26 cellular contexts compared by ENCODE assay signal in the genomic region with DNA sequence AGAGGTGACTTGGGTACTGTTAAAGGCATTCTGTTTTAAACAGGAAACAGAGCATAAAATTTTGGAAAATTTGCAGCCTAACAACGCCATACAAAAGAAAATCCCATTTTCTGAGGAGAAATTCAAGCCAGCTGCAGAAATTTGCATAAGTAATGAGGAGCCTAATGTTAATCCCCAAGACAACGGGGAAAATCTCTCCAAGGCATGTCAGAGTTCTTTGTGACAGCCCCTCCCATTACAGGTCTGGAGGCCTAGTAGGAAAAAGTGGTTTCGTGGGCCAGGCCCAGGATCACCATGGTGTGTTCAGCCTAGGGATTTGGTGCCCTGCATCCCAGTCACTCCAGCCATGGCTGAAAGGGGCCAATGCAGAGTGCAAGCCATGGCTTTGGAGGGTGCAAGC.
"Had no signal": no experiment of that assay in that cellular context is flagged by ENCODE, and none has a peak within 500 bp of the region (broad histone marks: within the 10 kb centered on the region; RNA-seq: fewer than 3 reads in every experiment).

No MANE protein-coding gene starts in this region.

- H3K4me1 Mint-ChIP-seq: naive thymus-derived CD4-positive, alpha-beta T cell; nephron; stimulated activated naive B cell treated with anti-CD40 and anti-IgM and Interleukin-4, amounts not matched to agents 10 μg/mL and 1 μg/mL and 100 μg/mL, for 72 hours had no signal

- H3K36me3 ChIP-seq: colonic mucosa, gastrocnemius medialis, heart right ventricle, ovary, right lobe of liver, thoracic aorta, tibial nerve, upper lobe of left lung had no signal

- H3K4me1 ChIP-seq: colonic mucosa, gastrocnemius medialis, heart right ventricle, right lobe of liver, tibial nerve had no signal

- H3K9me3 Mint-ChIP-seq: endodermal cell had no signal

- H3K4me3 ChIP-seq: colonic mucosa, gastrocnemius medialis, heart right ventricle, lung, ovary, right lobe of liver, thoracic aorta, tibial nerve, upper lobe of left lung had no signal

- H3K27ac ChIP-seq: colonic mucosa, epithelial cell of prostate, gastrocnemius medialis, heart right ventricle, ovary, right lobe of liver, thoracic aorta, tibial nerve, upper lobe of left lung had no signal

- H3K9me3 ChIP-seq: colonic mucosa, gastrocnemius medialis, ovary, right lobe of liver, thoracic aorta, tibial nerve, upper lobe of left lung had no signal

- H3K36me3 Mint-ChIP-seq: mesothelial cell of epicardium; naive thymus-derived CD4-positive, alpha-beta T cell; stimulated activated naive B cell treated with anti-CD40 and anti-IgM and Interleukin-4, amounts not matched to agents 10 μg/mL and 1 μg/mL and 100 μg/mL, for 72 hours had no signal

- DNase-seq: colonic mucosa; effector CD8-positive, alpha-beta T cell; endodermal cell; foreskin fibroblast; gastrocnemius medialis; glutamatergic neuron; heart right ventricle; left ventricle myocardium superior; mesenchymal stem cell; naive thymus-derived CD4-positive, alpha-beta T cell; occipital lobe; ovary; right lobe of liver; small intestine; stimulated activated CD4-positive, alpha-beta T cell treated with anti-CD3 and anti-CD28 coated beads, Interleukin-15, amount 100 ng/mL, for 24 hours; stimulated activated CD4-positive, alpha-beta T cell treated with anti-CD3 and anti-CD28 coated beads, Interleukin-2, amount 100 ng/mL, for 48 hours; stimulated activated naive B cell treated with anti-CD40 and anti-IgM and Interleukin-4, amounts not matched to agents 10 μg/mL and 1 μg/mL and 100 μg/mL, for 72 hours; upper lobe of left lung had no signal

- H3K27me3 Mint-ChIP-seq: dendritic cell treated with granulocyte-macrophage colony-stimulating factor and Interleukin-4, amounts not matched to agents 40 ng/mL and 50 ng/mL, for 4 days; naive thymus-derived CD4-positive, alpha-beta T cell; stimulated activated naive B cell treated with anti-CD40 and anti-IgM and Interleukin-4, amounts not matched to agents 10 μg/mL and 1 μg/mL and 100 μg/mL, for 72 hours; stimulated activated naive CD8-positive, alpha-beta T cell treated with anti-CD3 and anti-CD28 coated beads, Interleukin-15, Interleukin-2, amounts not matched to agents 100 ng/mL and 50 ng/mL, for 24 hours had no signal

- H3K27ac Mint-ChIP-seq: dendritic cell treated with granulocyte-macrophage colony-stimulating factor and Interleukin-4, amounts not matched to agents 40 ng/mL and 50 ng/mL, for 4 days; endodermal cell; mesothelial cell of epicardium; naive thymus-derived CD4-positive, alpha-beta T cell; nephron; stimulated activated naive B cell treated with anti-CD40 and anti-IgM and Interleukin-4, amounts not matched to agents 10 μg/mL and 1 μg/mL and 100 μg/mL, for 72 hours; stimulated activated naive CD8-positive, alpha-beta T cell treated with anti-CD3 and anti-CD28 coated beads, Interleukin-15, Interleukin-2, amounts not matched to agents 100 ng/mL and 50 ng/mL, for 24 hours had no signal

- H3K27me3 ChIP-seq: colonic mucosa, gastrocnemius medialis, heart right ventricle, ovary, right lobe of liver, tibial nerve, upper lobe of left lung had no signal

- H3K4me3 Mint-ChIP-seq: dendritic cell treated with granulocyte-macrophage colony-stimulating factor and Interleukin-4, amounts not matched to agents 40 ng/mL and 50 ng/mL, for 4 days; endodermal cell; mesothelial cell of epicardium; naive thymus-derived CD4-positive, alpha-beta T cell; nephron; stimulated activated naive B cell treated with anti-CD40 and anti-IgM and Interleukin-4, amounts not matched to agents 10 μg/mL and 1 μg/mL and 100 μg/mL, for 72 hours; stimulated activated naive CD8-positive, alpha-beta T cell treated with anti-CD3 and anti-CD28 coated beads, Interleukin-15, Interleukin-2, amounts not matched to agents 100 ng/mL and 50 ng/mL, for 24 hours had no signal
